Comparison of ENCODE assay signal across 16 cellular contexts in genomic region chr13:94479559-94480095, GRCh38.
DNase-seq lines count a peak whose midpoint lies in the region; ATAC-seq lines count a peak whose summit lies in the region.
"Had no signal": no experiment of that assay in that cellular context is flagged by ENCODE, and none has a peak within 500 bp of the region (broad histone marks: within the 10 kb centered on the region; RNA-seq: fewer than 3 reads in every experiment).

Gene DCT (minus strand): TSS chr13:94479682. CDS start chr13:94479255, 427 bp downstream.

- no peak for DNase-seq in activated naive CD4-positive, alpha-beta T cell (lab: John Stamatoyannopoulos, UW)
- DNase-seq in NCI-H2227 (lab: John Stamatoyannopoulos, UW; ENCODE audit: unreplicated experiment) (peak; percentile 1), foreskin melanocyte (peak; percentile 100), GM03348 (ENCODE audit: low spot score) (no peak), NCI-H2081 treated with DMSO at 0.1 percent for 48 hours (lab: John Stamatoyannopoulos, UW) (no peak), NOMO-1 treated with dmso at 0.1 percent for 144 hours (lab: John Stamatoyannopoulos, UW; ENCODE audit: unreplicated experiment) (no peak)
- DNase-seq: activated CD8-positive, alpha-beta memory T cell treated with anti-CD3 and anti-CD28 coated beads for 24 hours; activated gamma-delta T cell treated with Interleukin-2 at 50 U/mL for 16 hours; body of pancreas; dermis blood vessel endothelial cell; Kasumi-1; kidney glomerular epithelial cell; Peyer's patch; stimulated activated CD4-positive, alpha-beta T cell treated with anti-CD3 and anti-CD28 coated beads, Interleukin-15, amount 100 ng/mL, for 24 hours had no signal

- H3K27ac Mint-ChIP-seq in activated naive CD4-positive, alpha-beta T cell treated with anti-CD3 and anti-CD28 coated beads, Interleukin-2, amount 50 U/mL, for 24 hours, result peak within 1 kb of the TSS; percentile 6

- H3K4me1 Mint-ChIP-seq in activated naive CD4-positive, alpha-beta T cell treated with anti-CD3 and anti-CD28 coated beads, Interleukin-2, amount 50 U/mL, for 24 hours, result no peaks in the 10 kb centered on the region

- no peaks in the 10 kb centered on the region for H3K36me3 Mint-ChIP-seq in activated naive CD4-positive, alpha-beta T cell treated with anti-CD3 and anti-CD28 coated beads, Interleukin-2, amount 50 U/mL, for 24 hours

- H3K9me3 Mint-ChIP-seq in activated naive CD4-positive, alpha-beta T cell treated with anti-CD3 and anti-CD28 coated beads, Interleukin-2, amount 50 U/mL, for 24 hours, result no peaks in the 10 kb centered on the region

- H3K4me3 Mint-ChIP-seq in activated naive CD4-positive, alpha-beta T cell treated with anti-CD3 and anti-CD28 coated beads, Interleukin-2, amount 50 U/mL, for 24 hours, result no peak within 1 kb of the TSS

- no peaks in the 10 kb centered on the region for H3K27me3 Mint-ChIP-seq in activated naive CD4-positive, alpha-beta T cell treated with anti-CD3 and anti-CD28 coated beads, Interleukin-2, amount 50 U/mL, for 24 hours

- ATAC-seq in HG03342 (IDR thresholded peaks at IDR 0.05; ENCODE audit: unreplicated experiment), result no peak
- ATAC-seq: body of pancreas had no signal

Comparison
In these comparisons a context has a peak if more than half of its experiments do, and no peak if none do; other contexts are left out.
1. DNase-seq: peak in NCI-H2227 (single experiment) and foreskin melanocyte (single experiment); none in activated naive CD4-positive, alpha-beta T cell (0 of 4), GM03348 (single experiment), NCI-H2081 treated with DMSO at 0.1 percent for 48 hours (single experiment) and NOMO-1 treated with dmso at 0.1 percent for 144 hours (single experiment).